11 cellular contexts compared by ENCODE assay signal in the genomic region with DNA sequence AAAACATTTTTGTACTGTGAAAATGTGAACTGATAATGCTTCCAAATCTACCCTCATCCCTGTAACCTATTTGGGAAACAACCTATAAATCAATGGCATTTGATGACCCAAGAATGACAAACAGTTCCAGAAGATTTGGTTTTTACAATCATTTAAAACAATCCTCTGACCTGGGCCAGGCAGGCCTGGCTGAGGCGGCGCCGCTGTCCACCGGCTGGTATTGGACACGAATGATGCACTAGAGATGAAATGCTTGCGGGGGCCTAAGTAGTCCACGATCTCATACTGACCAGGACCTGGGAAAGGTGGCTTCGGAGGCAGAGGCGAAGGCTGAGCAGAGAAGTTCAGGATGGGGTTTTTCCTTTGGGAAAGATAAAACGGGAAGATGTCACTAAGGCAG. TPM values are rescaled to one million over a fixed set of nuclear protein-coding genes. Genes with fewer than 3 reads are reported as not detected.
"Had no signal": no experiment of that assay in that cellular context is flagged by ENCODE, and none has a peak within 500 bp of the region (broad histone marks: within the 10 kb centered on the region; RNA-seq: fewer than 3 reads in every experiment).

No MANE protein-coding gene starts in this region.

- H3K4me2 ChIP-seq: GM23338 had no signal

- H3K36me3 ChIP-seq: HAP-1 had no signal

- H3K4me3 Mint-ChIP-seq: GM23338, H9, HFFc6 had no signal

- H2AFZ ChIP-seq: GM23248, GM23338 had no signal

- H3K4me1 ChIP-seq: HAP-1 had no signal

- ATAC-seq: GM23338, HCT116 had no signal

- H3K4me3 ChIP-seq: GM23248, GM23338, HAP-1 had no signal

- DNase-seq: GM23248, GOT3, H9, HCEC 1CT, HFFc6 had no signal

- H3K9ac ChIP-seq: GM23248 had no signal

- H3K27ac ChIP-seq: GM23248 had no signal

- H3K27ac Mint-ChIP-seq: GM23338, H9, HFFc6 had no signal

- H3K9me3 Mint-ChIP-seq: GM23338, H9, HFFc6 had no signal

- FAIRE-seq: H1, H54 had no signal

- H3K9me3 ChIP-seq: HAP-1 had no signal

RNA-seq across cellular contexts. Expression of gene GRHL3, which starts 41.5 kb away (rescaled TPM):
- total RNA-seq: GM23248, H4, HFFc6 had no signal
